13 cellular contexts compared by ENCODE assay signal in genomic region chr4:1205641-1206298, GRCh38. TPM values are rescaled to one million over a fixed set of nuclear protein-coding genes. Genes with fewer than 3 reads are reported as not detected.
DNase-seq lines count a peak whose midpoint lies in the region; ATAC-seq and TF ChIP-seq lines count a peak whose summit lies in the region.
"Had no signal": no experiment of that assay in that cellular context is flagged by ENCODE, and none has a peak within 500 bp of the region (broad histone marks: within the 10 kb centered on the region; RNA-seq: fewer than 3 reads in every experiment).

No MANE protein-coding gene starts in this region.

- H3K36me3 ChIP-seq in right lobe of liver (peaks cover 0 to 2% (median 0%) of the 10 kb centered on the region in 4 donors), thoracic aorta (no peaks in the 10 kb centered on the region)
- H3K36me3 ChIP-seq: brain microvascular endothelial cell had no signal

- H3K9me3 Mint-ChIP-seq in activated CD4-positive, alpha-beta memory T cell treated with anti-CD3 and anti-CD28 coated beads for 36 hours, result no peaks in the 10 kb centered on the region
- H3K9me3 Mint-ChIP-seq in activated CD4-positive, alpha-beta memory T cell treated with anti-CD3 and anti-CD28 coated beads, Interleukin-2, amount 10 ng/mL, durations not matched to agents 7 days and 5 days, result no peaks in the 10 kb centered on the region
- no peaks in the 10 kb centered on the region for H3K9me3 Mint-ChIP-seq in activated T-helper 1 cell treated with anti-CD3 and anti-CD28 coated beads, Interleukin-12 subunit alpha, Interleukin-12 subunit beta, Interleukin-2, Interleukin-4 antibody, amounts not matched to agents 30 ng/mL and 10 ng/mL and 1 ng/mL, durations not matched to agents 14 hours and 24 hours and 36 hours
- H3K9me3 Mint-ChIP-seq: naive thymus-derived CD8-positive, alpha-beta T cell had no signal

- no peak for TF ChIP-seq POLR2A in right lobe of liver (IDR thresholded peaks at IDR 0.05)

- no peak overlapping the region for H3K27ac Mint-ChIP-seq in activated CD4-positive, alpha-beta memory T cell treated with anti-CD3 and anti-CD28 coated beads for 36 hours
- H3K27ac Mint-ChIP-seq in activated CD4-positive, alpha-beta memory T cell treated with anti-CD3 and anti-CD28 coated beads, Interleukin-2, amount 10 ng/mL, durations not matched to agents 7 days and 5 days, result no peak overlapping the region
- no peak overlapping the region for H3K27ac Mint-ChIP-seq in activated T-helper 1 cell treated with anti-CD3 and anti-CD28 coated beads, Interleukin-12 subunit alpha, Interleukin-12 subunit beta, Interleukin-2, Interleukin-4 antibody, amounts not matched to agents 30 ng/mL and 10 ng/mL and 1 ng/mL, durations not matched to agents 14 hours and 24 hours and 36 hours

- POLR2A ChIA-PET in activated CD4-positive, alpha-beta memory T cell treated with anti-CD3 and anti-CD28 coated beads for 36 hours (lab: Charles Lee), result no interaction called here
- POLR2A ChIA-PET in activated CD4-positive, alpha-beta memory T cell treated with anti-CD3 and anti-CD28 coated beads, Interleukin-2, amount 10 ng/mL, durations not matched to agents 7 days and 5 days (lab: Charles Lee), result no interaction called here

- 83% methylated on average over 1 of the region's 15 CpGs for WGBS in right lobe of liver (ENCODE audit: insufficient coverage, low coverage, low lambda C conversion rate, missing lambda C conversion rate)

- peaks cover 28% of the 10 kb centered on the region for H3K4me1 Mint-ChIP-seq in activated CD4-positive, alpha-beta memory T cell treated with anti-CD3 and anti-CD28 coated beads for 36 hours (ENCODE audit: low read depth)
- peaks cover 39% of the 10 kb centered on the region for H3K4me1 Mint-ChIP-seq in activated CD4-positive, alpha-beta memory T cell treated with anti-CD3 and anti-CD28 coated beads, Interleukin-2, amount 10 ng/mL, durations not matched to agents 7 days and 5 days
- H3K4me1 Mint-ChIP-seq in activated T-helper 1 cell treated with anti-CD3 and anti-CD28 coated beads, Interleukin-12 subunit alpha, Interleukin-12 subunit beta, Interleukin-2, Interleukin-4 antibody, amounts not matched to agents 30 ng/mL and 10 ng/mL and 1 ng/mL, durations not matched to agents 14 hours and 24 hours and 36 hours (ENCODE audit: low read depth), result peaks cover 28% of the 10 kb centered on the region

- no peaks in the 10 kb centered on the region for H3K27me3 Mint-ChIP-seq in activated CD4-positive, alpha-beta memory T cell treated with anti-CD3 and anti-CD28 coated beads for 36 hours
- no peaks in the 10 kb centered on the region for H3K27me3 Mint-ChIP-seq in activated CD4-positive, alpha-beta memory T cell treated with anti-CD3 and anti-CD28 coated beads, Interleukin-2, amount 10 ng/mL, durations not matched to agents 7 days and 5 days
- no peaks in the 10 kb centered on the region for H3K27me3 Mint-ChIP-seq in activated T-helper 1 cell treated with anti-CD3 and anti-CD28 coated beads, Interleukin-12 subunit alpha, Interleukin-12 subunit beta, Interleukin-2, Interleukin-4 antibody, amounts not matched to agents 30 ng/mL and 10 ng/mL and 1 ng/mL, durations not matched to agents 14 hours and 24 hours and 36 hours (ENCODE audit: insufficient read depth)
- H3K27me3 Mint-ChIP-seq: naive thymus-derived CD8-positive, alpha-beta T cell had no signal

- no peak overlapping the region for H3K4me3 Mint-ChIP-seq in activated CD4-positive, alpha-beta memory T cell treated with anti-CD3 and anti-CD28 coated beads for 36 hours
- no peak overlapping the region for H3K4me3 Mint-ChIP-seq in activated CD4-positive, alpha-beta memory T cell treated with anti-CD3 and anti-CD28 coated beads, Interleukin-2, amount 10 ng/mL, durations not matched to agents 7 days and 5 days
- H3K4me3 Mint-ChIP-seq in activated T-helper 1 cell treated with anti-CD3 and anti-CD28 coated beads, Interleukin-12 subunit alpha, Interleukin-12 subunit beta, Interleukin-2, Interleukin-4 antibody, amounts not matched to agents 30 ng/mL and 10 ng/mL and 1 ng/mL, durations not matched to agents 14 hours and 24 hours and 36 hours, result no peak overlapping the region
- H3K4me3 Mint-ChIP-seq: naive thymus-derived CD8-positive, alpha-beta T cell had no signal

- H3K4me1 ChIP-seq in right lobe of liver (peaks cover 0 to 32% (median 9%) of the 10 kb centered on the region in 4 donors), thoracic aorta (ENCODE audit: control insufficient read depth in 1 of 2, low read depth in 2 of 2) (peaks cover 22 to 38% of the 10 kb centered on the region in 2 donors)
- H3K4me1 ChIP-seq: Caco-2 had no signal

- H3K9me3 ChIP-seq in right lobe of liver, result no peaks in the 10 kb centered on the region
- no peaks in the 10 kb centered on the region for H3K9me3 ChIP-seq in thoracic aorta
- H3K9me3 ChIP-seq: Caco-2 had no signal

- CTCF ChIA-PET in activated CD4-positive, alpha-beta memory T cell treated with anti-CD3 and anti-CD28 coated beads for 36 hours (lab: Charles Lee), result no interaction called here
- CTCF ChIA-PET in activated CD4-positive, alpha-beta memory T cell treated with anti-CD3 and anti-CD28 coated beads, Interleukin-2, amount 10 ng/mL, durations not matched to agents 7 days and 5 days (lab: Charles Lee), result interaction anchor here (2.6 kb wide), 1 partner anchor 11 kb away, joined by 10 read pairs; no protein-coding TSS in a partner anchor

- ATAC-seq in right lobe of liver (no peak), thoracic aorta (ENCODE audit: insufficient number of reproducible peaks, low FRiP score, low read depth) (no peak), GM18909 (IDR thresholded peaks at IDR 0.05; ENCODE audit: poor library complexity, unreplicated experiment) (no peak)
- ATAC-seq: naive thymus-derived CD8-positive, alpha-beta T cell had no signal

- no peaks in the 10 kb centered on the region for H3K27me3 ChIP-seq in right lobe of liver
- no peaks in the 10 kb centered on the region for H3K27me3 ChIP-seq in thoracic aorta (replicated peaks; ENCODE audit: insufficient read depth)
- H3K27me3 ChIP-seq: brain microvascular endothelial cell had no signal

- H3K4me3 ChIP-seq in right lobe of liver, result no peak overlapping the region
- no peak overlapping the region for H3K4me3 ChIP-seq in thoracic aorta
- H3K4me3 ChIP-seq: SK-N-MC had no signal

- H3K27ac ChIP-seq in right lobe of liver, result peak overlapping the region in 2 of 3 donors; percentile 55 to 76
- no peak overlapping the region for H3K27ac ChIP-seq in thoracic aorta
- H3K27ac ChIP-seq: brain microvascular endothelial cell, SK-N-MC had no signal

- no peak for TF ChIP-seq CTCF in right lobe of liver (IDR thresholded peaks at IDR 0.05)
- no peak for TF ChIP-seq CTCF in thoracic aorta (IDR thresholded peaks at IDR 0.05)

- peak; percentile 6 for DNase-seq in activated CD4-positive, alpha-beta memory T cell treated with anti-CD3 and anti-CD28 coated beads for 36 hours
- DNase-seq in activated CD4-positive, alpha-beta memory T cell treated with anti-CD3 and anti-CD28 coated beads, Interleukin-2, amount 10 ng/mL, durations not matched to agents 7 days and 5 days, result no peak
- DNase-seq in activated naive CD4-positive, alpha-beta T cell treated with anti-CD3 and anti-CD28 coated beads, Interleukin-2, amount 50 U/mL, for 16 hours, result peak; percentile 7
- DNase-seq in right lobe of liver (peak in 1 of 3 donors; percentile 17), thoracic aorta (ENCODE audit: low spot score) (peak; percentile 1), NCI-H2227 treated with DMSO at 0.1 percent for 48 hours (lab: John Stamatoyannopoulos, UW) (no peak)
- DNase-seq in activated T-helper 1 cell treated with anti-CD3 and anti-CD28 coated beads, Interleukin-12 subunit alpha, Interleukin-12 subunit beta, Interleukin-2, Interleukin-4 antibody, amounts not matched to agents 30 ng/mL and 10 ng/mL and 1 ng/mL, durations not matched to agents 14 hours and 24 hours and 36 hours (ENCODE audit: low spot score), result no peak
- DNase-seq: brain microvascular endothelial cell; NK-92 treated with Interleukin-12 subunit alpha and Interleukin-12 subunit beta, amount 100 ng/mL, for 24 hours had no signal

- H3K36me3 Mint-ChIP-seq in activated CD4-positive, alpha-beta memory T cell treated with anti-CD3 and anti-CD28 coated beads for 36 hours, result no peaks in the 10 kb centered on the region
- peaks cover 5% of the 10 kb centered on the region for H3K36me3 Mint-ChIP-seq in activated CD4-positive, alpha-beta memory T cell treated with anti-CD3 and anti-CD28 coated beads, Interleukin-2, amount 10 ng/mL, durations not matched to agents 7 days and 5 days (ENCODE audit: low read depth)
- H3K36me3 Mint-ChIP-seq in activated T-helper 1 cell treated with anti-CD3 and anti-CD28 coated beads, Interleukin-12 subunit alpha, Interleukin-12 subunit beta, Interleukin-2, Interleukin-4 antibody, amounts not matched to agents 30 ng/mL and 10 ng/mL and 1 ng/mL, durations not matched to agents 14 hours and 24 hours and 36 hours (ENCODE audit: low read depth), result peaks cover 6% of the 10 kb centered on the region
- H3K36me3 Mint-ChIP-seq: naive thymus-derived CD8-positive, alpha-beta T cell had no signal

- intact Hi-C loops in activated CD4-positive, alpha-beta memory T cell treated with anti-CD3 and anti-CD28 coated beads for 36 hours (cut with micrococcal nuclease), result no loop called here
- intact Hi-C loops in right lobe of liver (cut with DNase I), result loop anchor here in 1 of 2 donors (5.0 kb wide), 1 partner anchor 38 kb away; no protein-coding TSS in a partner anchor
- intact Hi-C loops in activated T-helper 1 cell treated with anti-CD3 and anti-CD28 coated beads, Interleukin-12 subunit alpha, Interleukin-12 subunit beta, Interleukin-2, Interleukin-4 antibody, amounts not matched to agents 30 ng/mL and 10 ng/mL and 1 ng/mL, durations not matched to agents 14 hours and 24 hours and 36 hours (cut with micrococcal nuclease), result no loop called here

RNA-seq across cellular contexts. Expression of gene SPON2, which starts 33.4 kb away (rescaled TPM):
- total RNA-seq in activated CD4-positive, alpha-beta memory T cell treated with anti-CD3 and anti-CD28 coated beads for 36 hours, result 1 to 10 TPM; 9.0 to 9.5 TPM
- 10 to 100 TPM; 22.8 to 24.6 TPM for total RNA-seq in activated CD4-positive, alpha-beta memory T cell treated with anti-CD3 and anti-CD28 coated beads, Interleukin-2, amount 10 ng/mL, durations not matched to agents 7 days and 5 days
- total RNA-seq in right lobe of liver, result 100 to 1,000 TPM in 3 of 6 experiments, 10 to 100 TPM in 3; 41.9 to 138 (median 99.9) TPM
- 10 to 100 TPM; 15.2 to 18.4 TPM for total RNA-seq in thoracic aorta
- 12.1 and 16.3 TPM in 2 replicates for total RNA-seq in activated T-helper 1 cell treated with anti-CD3 and anti-CD28 coated beads, Interleukin-12 subunit alpha, Interleukin-12 subunit beta, Interleukin-2, Interleukin-4 antibody, amounts not matched to agents 30 ng/mL and 10 ng/mL and 1 ng/mL, durations not matched to agents 14 hours and 24 hours and 36 hours

RNA-seq across cellular contexts. Expression of gene CTBP1, which starts 43.2 kb away (rescaled TPM):
- total RNA-seq in activated CD4-positive, alpha-beta memory T cell treated with anti-CD3 and anti-CD28 coated beads for 36 hours, result 100 to 1,000 TPM; 154 to 162 TPM
- 100 to 1,000 TPM; 209 to 221 TPM for total RNA-seq in activated CD4-positive, alpha-beta memory T cell treated with anti-CD3 and anti-CD28 coated beads, Interleukin-2, amount 10 ng/mL, durations not matched to agents 7 days and 5 days
- total RNA-seq in right lobe of liver (10 to 100 TPM; 74.8 to 85.5 (median 79.4) TPM), thoracic aorta (100 to 1,000 TPM; 132 to 256 TPM)
- total RNA-seq in activated T-helper 1 cell treated with anti-CD3 and anti-CD28 coated beads, Interleukin-12 subunit alpha, Interleukin-12 subunit beta, Interleukin-2, Interleukin-4 antibody, amounts not matched to agents 30 ng/mL and 10 ng/mL and 1 ng/mL, durations not matched to agents 14 hours and 24 hours and 36 hours, result 203 and 206 TPM in 2 replicates

Comparison
In these comparisons a context has a peak if more than half of its experiments do, and no peak if none do; other contexts are left out.
1. DNase-seq: peak in activated CD4-positive, alpha-beta memory T cell treated with anti-CD3 and anti-CD28 coated beads for 36 hours (single experiment), activated naive CD4-positive, alpha-beta T cell treated with anti-CD3 and anti-CD28 coated beads, Interleukin-2, amount 50 U/mL, for 16 hours (single experiment) and thoracic aorta (single experiment); none in activated CD4-positive, alpha-beta memory T cell treated with anti-CD3 and anti-CD28 coated beads, Interleukin-2, amount 10 ng/mL, durations not matched to agents 7 days and 5 days (single experiment), activated T-helper 1 cell treated with anti-CD3 and anti-CD28 coated beads, Interleukin-12 subunit alpha, Interleukin-12 subunit beta, Interleukin-2, Interleukin-4 antibody, amounts not matched to agents 30 ng/mL and 10 ng/mL and 1 ng/mL, durations not matched to agents 14 hours and 24 hours and 36 hours (single experiment) and NCI-H2227 treated with DMSO at 0.1 percent for 48 hours (single experiment).
2. H3K27ac ChIP-seq: peak in right lobe of liver (2 of 3); none in thoracic aorta (0 of 2).